ENCODE assay signal across 8 cellular contexts in genomic region chr4:87005369-87005689, GRCh38.
DNase-seq lines count a peak whose midpoint lies in the region; ATAC-seq and TF ChIP-seq lines count a peak whose summit lies in the region.

No MANE protein-coding gene starts in this region.

- peak overlapping the region; percentile 98 for H3K4me3 Mint-ChIP-seq in activated naive CD4-positive, alpha-beta T cell treated with anti-CD3 and anti-CD28 coated beads, Interleukin-2, amount 50 U/mL, for 24 hours

- H3K9me3 ChIP-seq in liver (ENCODE audit: control insufficient read depth in 4 of 4, low read length in 3 of 4), result no peaks in the 10 kb centered on the region
- H3K9me3 ChIP-seq in transverse colon, result no peaks in the 10 kb centered on the region

- H3K36me3 ChIP-seq in liver (ENCODE audit: control insufficient read depth in 4 of 4, insufficient read depth in 3 of 4, low read depth in 1 of 4, low read length in 3 of 4), result no peaks in the 10 kb centered on the region
- no peaks in the 10 kb centered on the region for H3K36me3 ChIP-seq in transverse colon

- H3K36me3 Mint-ChIP-seq in activated naive CD4-positive, alpha-beta T cell treated with anti-CD3 and anti-CD28 coated beads, Interleukin-2, amount 50 U/mL, for 24 hours, result no peaks in the 10 kb centered on the region
- H3K36me3 Mint-ChIP-seq in activated naive CD4-positive, alpha-beta T cell treated with anti-CD3 and anti-CD28 coated beads, Interleukin-2, amount 50 U/mL, for 72 hours, result peaks cover 14 to 16% of the 10 kb centered on the region in 2 donors

- TF ChIP-seq POLR2A in transverse colon (IDR thresholded peaks at IDR 0.05), result no peak

- peak overlapping the region; percentile 95 to 98 for H3K27ac ChIP-seq in liver (ENCODE audit: low read depth in 1 of 2, low read length in 2 of 2)
- H3K27ac ChIP-seq in transverse colon, result peak overlapping the region; percentile 94 to 98 (median 97)

- H3K4me1 Mint-ChIP-seq in activated naive CD4-positive, alpha-beta T cell treated with anti-CD3 and anti-CD28 coated beads, Interleukin-2, amount 50 U/mL, for 24 hours, result peaks cover 62% of the 10 kb centered on the region

- peak overlapping the region; percentile 99 for H3K27ac Mint-ChIP-seq in activated naive CD4-positive, alpha-beta T cell treated with anti-CD3 and anti-CD28 coated beads, Interleukin-2, amount 50 U/mL, for 24 hours
- peak overlapping the region; percentile 99 for H3K27ac Mint-ChIP-seq in activated naive CD4-positive, alpha-beta T cell treated with anti-CD3 and anti-CD28 coated beads, Interleukin-2, amount 50 U/mL, for 72 hours

- no peak for TF ChIP-seq RAD21 in liver (IDR thresholded peaks at IDR 0.05)

- 92% methylated on average over 1 of the region's 1 CpG for WGBS in liver
- WGBS in transverse colon (ENCODE audit: low coverage in 1 of 2), 2 donors, result 96 to 100% methylated on average over 1 of the region's 1 CpG

- H3K9ac ChIP-seq in liver (ENCODE audit: low read depth in 1 of 2, low read length in 2 of 2), result no peak overlapping the region

- in situ Hi-C loops in transverse colon (cut with MboI; ENCODE audit: low pct_ligation_motif_present in 1 of 4, low pct_unique_long_range_greater_than_20kb in 1 of 4, low sequenced_read_pairs in 3 of 4), result loop anchor here in 2 of 4 donors (5.0 to 10.0 kb wide), 2 partner anchors 68 to 71 kb away; partner anchors contain the start of gene AFF1 (in 2 of the 2)

- TF ChIP-seq CTCF in liver (IDR thresholded peaks at IDR 0.05; ENCODE audit: low read depth, low read length, missing input control) (no peak), transverse colon (IDR thresholded peaks at IDR 0.05) (no peak)

- H3K27me3 Mint-ChIP-seq in activated naive CD4-positive, alpha-beta T cell treated with anti-CD3 and anti-CD28 coated beads, Interleukin-2, amount 50 U/mL, for 24 hours, result no peaks in the 10 kb centered on the region

- H3K4me3 ChIP-seq in liver (ENCODE audit: low read depth in 1 of 3, low read length in 3 of 3), result no peak overlapping the region
- peak overlapping the region in 2 of 4 donors; percentile 61 to 73 for H3K4me3 ChIP-seq in transverse colon

- ATAC-seq in activated naive CD4-positive, alpha-beta T cell treated with anti-CD3 and anti-CD28 coated beads, Interleukin-2, amount 50 U/mL, for 72 hours, result no peak
- ATAC-seq in GM19455 (IDR thresholded peaks at IDR 0.05; ENCODE audit: unreplicated experiment), result no peak
- ATAC-seq in HG03280 (IDR thresholded peaks at IDR 0.05; ENCODE audit: unreplicated experiment), result no peak

- H3K9me3 Mint-ChIP-seq in activated naive CD4-positive, alpha-beta T cell treated with anti-CD3 and anti-CD28 coated beads, Interleukin-2, amount 50 U/mL, for 24 hours, result no peaks in the 10 kb centered on the region
- no peaks in the 10 kb centered on the region for H3K9me3 Mint-ChIP-seq in activated naive CD4-positive, alpha-beta T cell treated with anti-CD3 and anti-CD28 coated beads, Interleukin-2, amount 50 U/mL, for 72 hours

- H3K27me3 ChIP-seq in liver (ENCODE audit: control insufficient read depth in 4 of 4, insufficient read depth in 4 of 4, low read length in 3 of 4) (no peaks in the 10 kb centered on the region), transverse colon (no peaks in the 10 kb centered on the region)

- intact Hi-C loops in transverse colon (cut with DNase I; ENCODE audit: low total_unique reads), result loop anchor here (10.0 kb wide), 2 partner anchors 49 to 79 kb away; no protein-coding TSS in a partner anchor

- DNase-seq in activated naive CD4-positive, alpha-beta T cell (lab: John Stamatoyannopoulos, UW), result no peak
- no peak for DNase-seq in activated naive CD4-positive, alpha-beta T cell treated with anti-CD3 and anti-CD28 coated beads, Interleukin-2, amount 50 U/mL, for 72 hours (ENCODE audit: low spot score in 2 of 2)
- no peak for DNase-seq in transverse colon
- no peak for DNase-seq in NOMO-1 treated with dmso at 0.1 percent for 144 hours (lab: John Stamatoyannopoulos, UW; ENCODE audit: unreplicated experiment)

- TF ChIP-seq EP300 in transverse colon (IDR thresholded peaks at IDR 0.05; ENCODE audit: low read depth), result no peak

- peaks cover 6 to 38% (median 25%) of the 10 kb centered on the region in 4 donors for H3K4me1 ChIP-seq in liver (ENCODE audit: control insufficient read depth in 4 of 4, insufficient read depth in 4 of 4, low read length in 3 of 4)
- peaks cover 18 to 41% (median 30%) of the 10 kb centered on the region in 4 donors for H3K4me1 ChIP-seq in transverse colon

TF ChIP-seq in liver, 16 proteins besides CTCF, POLR2A, EP300 and RAD21:
- TF ChIP-seq SP1 (IDR thresholded peaks at IDR 0.05), result no peak
- no peak for TF ChIP-seq HNF4A (conservative IDR thresholded peaks at IDR 0.05)
- TF ChIP-seq NR2F2 (IDR thresholded peaks at IDR 0.05), result no peak
- no peak for TF ChIP-seq YY1 (IDR thresholded peaks at IDR 0.05)
- no peak for TF ChIP-seq RXRA (IDR thresholded peaks at IDR 0.05)
- TF ChIP-seq TAF1 (conservative IDR thresholded peaks at IDR 0.05), result no peak
- no peak for TF ChIP-seq GABPA (IDR thresholded peaks at IDR 0.05 in 1 of 2, conservative IDR thresholded peaks at IDR 0.05 in 1 of 2)
- TF ChIP-seq JUND (IDR thresholded peaks at IDR 0.05), result no peak
- no peak for TF ChIP-seq EGR1 (IDR thresholded peaks at IDR 0.05; ENCODE audit: low read depth in 2 of 2)
- no peak for TF ChIP-seq HNF4G (IDR thresholded peaks at IDR 0.05)
- no peak for TF ChIP-seq FOXA2 (IDR thresholded peaks at IDR 0.05)
